8 cellular contexts compared by ENCODE assay signal in genomic region chr7:38660427-38661099, GRCh38. TPM values are rescaled to one million over a fixed set of nuclear protein-coding genes. Genes with fewer than 3 reads are reported as not detected.
DNase-seq lines count a peak whose midpoint lies in the region; ATAC-seq and TF ChIP-seq lines count a peak whose summit lies in the region.

No MANE protein-coding gene starts in this region.

- DNase-seq in Daoy (ENCODE audit: low read depth) = peak; percentile 74
- DNase-seq in GM20000 (ENCODE audit: low spot score) = peak; percentile 56
- DNase-seq in IMR-90 = peak; percentile 56
- DNase-seq in RPMI7951 (ENCODE audit: low read depth) = peak; percentile 46
- DNase-seq in ecto neural progenitor cell (ENCODE audit: low spot score) = peak; percentile 60
- DNase-seq in naive B cell = peak; percentile 41
- no peak for DNase-seq in GM19240 (ENCODE audit: insufficient read length, low spot score)

- no peaks in the 10 kb centered on the region for H3K9me3 ChIP-seq in IMR-90 (ENCODE audit: control insufficient read depth, insufficient read depth, low read length)

- no peaks in the 10 kb centered on the region for H3K79me1 ChIP-seq in IMR-90 (ENCODE audit: low read depth in 1 of 2, low read length in 2 of 2)

- H3K36me3 ChIP-seq in IMR-90 (ENCODE audit: control insufficient read depth, insufficient read depth, low read length) = no peaks in the 10 kb centered on the region

- TF ChIP-seq CTCF in GM20000 (IDR thresholded peaks at IDR 0.05; ENCODE audit: extremely low read depth, missing control alignments) (peak; percentile 78), IMR-90 (conservative IDR thresholded peaks at IDR 0.05; ENCODE audit: low read depth, low read length) (peak; percentile 83)

- H4K5ac ChIP-seq in IMR-90 (ENCODE audit: low read depth, low read length) = no peak overlapping the region

- H3K56ac ChIP-seq in IMR-90 (ENCODE audit: extremely low read depth, insufficient read depth, low read length) = no peak overlapping the region

- H3K9me3 Mint-ChIP-seq in naive B cell = no peaks in the 10 kb centered on the region

- no peaks in the 10 kb centered on the region; the same call in 1 of the 2 replicates for H3K9me1 ChIP-seq in IMR-90 (ENCODE audit: insufficient read depth, low read length)

- no peak overlapping the region for H2AFZ ChIP-seq in IMR-90 (replicated peaks; ENCODE audit: low read length, poor library complexity)

- POLR2A ChIA-PET in IMR-90 (lab: Charles Lee; ENCODE audit: unreplicated experiment) = no interaction called here

- no peak overlapping the region for H3K14ac ChIP-seq in IMR-90 (replicated peaks; ENCODE audit: low read depth, low read length)

- no peak overlapping the region for H3K4me3 ChIP-seq in IMR-90 (ENCODE audit: insufficient read depth, low read depth, low read length)

- TF ChIP-seq RAD21 in IMR-90 (IDR thresholded peaks at IDR 0.05; ENCODE audit: low read length) = peak; percentile 82

- H3K18ac ChIP-seq in IMR-90 (ENCODE audit: low read depth, low read length) = no peak overlapping the region

- BruUV-seq in IMR-90 (replicated peaks; lab: Mats Ljungman, UMichigan) = no TSS peak

- H2BK15ac ChIP-seq in IMR-90 (ENCODE audit: low read depth, low read length) = no peak overlapping the region

- no peak overlapping the region for H4K91ac ChIP-seq in IMR-90 (ENCODE audit: insufficient read depth, low read depth, low read length)

- H3K27ac Mint-ChIP-seq in naive B cell = peak overlapping the region in 1 of 6 donors; percentile 24

- dilution Hi-C loops in IMR-90 (cut with HindIII; ENCODE audit: low sequenced_read_pairs, unreplicated experiment) = no loop called here

- in situ Hi-C loops in IMR-90 (cut with MboI; ENCODE audit: low sequenced_read_pairs) = loop anchor here (5.0 kb wide), 1 partner anchor 258 kb away; no protein-coding TSS in a partner anchor

- no peak overlapping the region for H3K4me3 Mint-ChIP-seq in naive B cell

- H3K27me3 Mint-ChIP-seq in naive B cell = peaks cover 13 to 37% (median 37%) of the 10 kb centered on the region in 3 donors

- no peak overlapping the region for H2AK9ac ChIP-seq in IMR-90 (replicated peaks; ENCODE audit: low read depth, low read length, poor library complexity)

- H3K27ac ChIP-seq in IMR-90 (ENCODE audit: insufficient read depth, low read length) = no peak overlapping the region

- H4K8ac ChIP-seq in IMR-90 (ENCODE audit: low read depth in 2 of 2, low read length in 2 of 2) = no peak overlapping the region

- H3K36me3 Mint-ChIP-seq in naive B cell = no peaks in the 10 kb centered on the region

- no peak overlapping the region for H2AK5ac ChIP-seq in IMR-90 (ENCODE audit: low read depth, low read length)

- H3K4me2 ChIP-seq in IMR-90 (ENCODE audit: low read depth, low read length) = no peak overlapping the region

- no peaks in the 10 kb centered on the region for H3K4me1 Mint-ChIP-seq in naive B cell

- CTCF ChIA-PET in IMR-90 (lab: Yijun Ruan, JAX) = interaction anchor here (0.6 to 2.2 kb wide), 9 partner anchors 11 to 267 kb away, joined by 3 to 11 read pairs (median 3); no protein-coding TSS in a partner anchor

- H3K4ac ChIP-seq in IMR-90 (ENCODE audit: low read depth, low read length) = no peak overlapping the region

- no peaks in the 10 kb centered on the region; the same call in 1 of the 2 replicates for H3K27me3 ChIP-seq in IMR-90 (ENCODE audit: control insufficient read depth, insufficient read depth, low read length)

- no peaks in the 10 kb centered on the region for H4K20me1 ChIP-seq in IMR-90 (ENCODE audit: insufficient read depth, low read length)

- no peak overlapping the region for H2BK20ac ChIP-seq in IMR-90 (ENCODE audit: low read depth, low read length)

- WGBS in IMR-90 (ENCODE audit: extremely low coverage in 2 of 2, insufficient read length in 1 of 2), 2 experiments = no CpG with 5 or more reads among the region's 6 CpGs

- ATAC-seq in IMR-90 (ENCODE audit: low read depth) (peak; percentile 94), naive B cell (ENCODE audit: low read depth in 2 of 2) (peak; percentile 66 to 71), GM21737 (IDR thresholded peaks at IDR 0.05; ENCODE audit: unreplicated experiment) (no peak)

- no peak overlapping the region for H3K9ac ChIP-seq in IMR-90 (ENCODE audit: low read depth, low read length)

- intact Hi-C loops in IMR-90 (cut with micrococcal nuclease) = loop anchor here (1.0 kb wide), 2 partner anchors 208 to 262 kb away; no protein-coding TSS in a partner anchor

- H2BK5ac ChIP-seq in IMR-90 (ENCODE audit: low read depth, low read length, poor library complexity, severe bottlenecking) = no peak overlapping the region

- no peaks in the 10 kb centered on the region for H3K4me1 ChIP-seq in IMR-90 (ENCODE audit: control insufficient read depth, insufficient read depth, low read length)

- no peak for TF ChIP-seq POLR2A in IMR-90 (IDR thresholded peaks at IDR 0.05; ENCODE audit: low read depth, low read length)

- H2BK120ac ChIP-seq in IMR-90 (ENCODE audit: low read depth, low read length) = no peak overlapping the region

- no peak overlapping the region for H3K23ac ChIP-seq in IMR-90 (ENCODE audit: low read depth, low read length)

TF ChIP-seq in IMR-90, 13 proteins besides CTCF, POLR2A, EP300 and RAD21:
- TF ChIP-seq RCOR1 (IDR thresholded peaks at IDR 0.05; ENCODE audit: insufficient replicate concordance, low read length) = no peak
- peak; percentile 68 for TF ChIP-seq SMC3 (IDR thresholded peaks at IDR 0.05; ENCODE audit: low read depth, low read length)

RNA-seq across cellular contexts. Expression of gene AMPH, which starts 29.4 kb away (rescaled TPM):
- 14.0 and 27.8 TPM in 2 replicates for total RNA-seq in Daoy (2014; rRNA removed; shearing (Covaris generic))
- total RNA-seq in IMR-90 (2012; rRNA removed) = 3.9 and 4.2 TPM in 2 replicates
- polyA plus RNA-seq in IMR-90 (2012; rRNA removed) (4.0 and 4.8 TPM in 2 replicates), naive B cell (ENCODE audit: low read depth in 6 of 6) (under 1 TPM in 1 of 6 donors, not detected in 5; 0.16 TPM)
- 2.1 and 2.3 TPM in 2 replicates for polyA plus RNA-seq in IMR-90 (2012; cell fraction: cytosol; rRNA removed)
- 4.0 and 10.1 TPM in 2 replicates for polyA plus RNA-seq in IMR-90 (2012; cell fraction: nucleus; rRNA removed; ENCODE audit: low replicate concordance)
- 1.4 and 1.7 TPM in 2 replicates for total RNA-seq in RPMI7951 (2014; rRNA removed; shearing (Covaris generic))
